ENCODE assay signal across 19 cellular contexts in genomic region chr4:169975837-169976796, GRCh38. TPM values are rescaled to one million over a fixed set of nuclear protein-coding genes. Genes with fewer than 3 reads are reported as not detected.
A peak's percentile ranks its signal among the peaks of the same experiment; 100 is the strongest.
DNase-seq lines count a peak whose midpoint lies in the region; FAIRE-seq and TF ChIP-seq lines count a peak whose summit lies in the region.
"Had no signal": no experiment of that assay in that cellular context is flagged by ENCODE, and none has a peak within 500 bp of the region (broad histone marks: within the 10 kb centered on the region; RNA-seq: fewer than 3 reads in every experiment).

No MANE protein-coding gene starts in this region.

- H3K4me1 ChIP-seq in colonic mucosa (no peaks in the 10 kb centered on the region), liver (ENCODE audit: control insufficient read depth in 4 of 4, insufficient read depth in 4 of 4, low read length in 3 of 4) (peaks cover 2 to 14% (median 9%) of the 10 kb centered on the region in 4 donors), skeletal muscle satellite cell (ENCODE audit: control insufficient read depth, insufficient read depth, low read length) (peaks cover 32% of the 10 kb centered on the region)
- H3K4me1 ChIP-seq: SJCRH30 had no signal

- TF ChIP-seq CTCF in colonic mucosa (IDR thresholded peaks at IDR 0.05) (no peak), liver (IDR thresholded peaks at IDR 0.05; ENCODE audit: low read depth, low read length, missing input control) (no peak)

- DNase-seq in HTR-8/SVneo (ENCODE audit: insufficient read length, low spot score) (no peak), colonic mucosa (peak; percentile 49), SW 1271 (lab: John Stamatoyannopoulos, UW) (no peak), NCI-H2081 (lab: John Stamatoyannopoulos, UW) (no peak), head of caudate nucleus (no peak)
- DNase-seq: activated CD8-positive, alpha-beta memory T cell treated with anti-CD3 and anti-CD28 coated beads, Interleukin-2, amount 10 ng/mL, durations not matched to agents 7 days and 5 days; activated naive CD8-positive, alpha-beta T cell treated with anti-CD3 and anti-CD28 coated beads, Interleukin-2, amount 50 U/mL, for 24 hours; brain microvascular endothelial cell; COR-L47; foreskin melanocyte; H7; NCI-H1417 treated with DMSO at 0.1 percent for 48 hours; NCI-H2171; nucleus accumbens; PC-3; right cardiac atrium; SJCRH30 had no signal

- no peaks in the 10 kb centered on the region for H3K9me3 ChIP-seq in colonic mucosa
- no peaks in the 10 kb centered on the region for H3K9me3 ChIP-seq in liver (ENCODE audit: control insufficient read depth in 4 of 4, low read length in 3 of 4)
- no peaks in the 10 kb centered on the region for H3K9me3 ChIP-seq in skeletal muscle satellite cell (replicated peaks; ENCODE audit: low read length)
- H3K9me3 ChIP-seq: SJCRH30 had no signal

- H3K9ac ChIP-seq in colonic mucosa (ENCODE audit: low read depth in 2 of 2, low read length in 2 of 2): no peak overlapping the region
- H3K9ac ChIP-seq in liver (ENCODE audit: low read depth in 1 of 2, low read length in 2 of 2): peak overlapping the region in 1 of 2 donors; percentile 90
- no peak overlapping the region for H3K9ac ChIP-seq in skeletal muscle satellite cell (ENCODE audit: low read depth, low read length)

- H3K4me2 ChIP-seq in skeletal muscle satellite cell (ENCODE audit: low read length): peak overlapping the region; percentile 51

- no peaks in the 10 kb centered on the region for H3K27me3 ChIP-seq in colonic mucosa
- H3K27me3 ChIP-seq in liver (ENCODE audit: control insufficient read depth in 4 of 4, insufficient read depth in 4 of 4, low read length in 3 of 4): no peaks in the 10 kb centered on the region
- H3K27me3 ChIP-seq in skeletal muscle satellite cell (ENCODE audit: control insufficient read depth, insufficient read depth, low read length): no peaks in the 10 kb centered on the region
- H3K27me3 ChIP-seq: brain microvascular endothelial cell, SJCRH30 had no signal

- H3K4me3 ChIP-seq in colonic mucosa: no peak overlapping the region
- H3K4me3 ChIP-seq in liver (ENCODE audit: low read depth in 1 of 3, low read length in 3 of 3): peak overlapping the region; percentile 21 to 78 (median 44)
- H3K4me3 ChIP-seq in skeletal muscle satellite cell (ENCODE audit: low read length): no peak overlapping the region
- H3K4me3 ChIP-seq: SJCRH30 had no signal

- intact Hi-C loops in colonic mucosa (cut with DNase I) (no loop called here), head of caudate nucleus (cut with DNase I) (no loop called here)

- WGBS in liver: 63% methylated on average over 14 of the region's 14 CpGs

- peak; percentile 51 to 55 for TF ChIP-seq RAD21 in liver (IDR thresholded peaks at IDR 0.05)

- peak; percentile 83 for FAIRE-seq in HTR-8/SVneo (lab: Jason Lieb, UNC)

- H3K27ac ChIP-seq in colonic mucosa (no peak overlapping the region), liver (ENCODE audit: low read depth in 1 of 2, low read length in 2 of 2) (peak overlapping the region; percentile 47 to 69)
- H3K27ac ChIP-seq: brain microvascular endothelial cell, SJCRH30 had no signal

- H3K36me3 ChIP-seq in colonic mucosa (no peaks in the 10 kb centered on the region), liver (ENCODE audit: control insufficient read depth in 4 of 4, insufficient read depth in 3 of 4, low read depth in 1 of 4, low read length in 3 of 4) (no peaks in the 10 kb centered on the region), skeletal muscle satellite cell (ENCODE audit: insufficient read depth, low read length) (no peaks in the 10 kb centered on the region)
- H3K36me3 ChIP-seq: brain microvascular endothelial cell, SJCRH30 had no signal

TF ChIP-seq in liver, 16 proteins besides CTCF, POLR2A, EP300 and RAD21:
- TF ChIP-seq HNF4A (conservative IDR thresholded peaks at IDR 0.05) (peak; percentile 84 to 89), FOXA2 (IDR thresholded peaks at IDR 0.05) (no peak), JUND (IDR thresholded peaks at IDR 0.05) (peak; percentile 38 to 53), TAF1 (conservative IDR thresholded peaks at IDR 0.05) (peak; percentile 32), YY1 (IDR thresholded peaks at IDR 0.05) (peak; percentile 85), NR2F2 (IDR thresholded peaks at IDR 0.05) (no peak), EGR1 (IDR thresholded peaks at IDR 0.05; ENCODE audit: low read depth in 2 of 2) (no peak), RXRA (IDR thresholded peaks at IDR 0.05) (peak; percentile 86 to 92), SP1 (IDR thresholded peaks at IDR 0.05) (peak; percentile 83), HNF4G (IDR thresholded peaks at IDR 0.05) (peak; percentile 51), MAX (IDR thresholded peaks at IDR 0.05) (peak; percentile 83), REST (IDR thresholded peaks at IDR 0.05) (peak; percentile 52), GABPA (IDR thresholded peaks at IDR 0.05 in 1 of 2, conservative IDR thresholded peaks at IDR 0.05 in 1 of 2) (no peak)
- TF ChIP-seq, protein P1, sequence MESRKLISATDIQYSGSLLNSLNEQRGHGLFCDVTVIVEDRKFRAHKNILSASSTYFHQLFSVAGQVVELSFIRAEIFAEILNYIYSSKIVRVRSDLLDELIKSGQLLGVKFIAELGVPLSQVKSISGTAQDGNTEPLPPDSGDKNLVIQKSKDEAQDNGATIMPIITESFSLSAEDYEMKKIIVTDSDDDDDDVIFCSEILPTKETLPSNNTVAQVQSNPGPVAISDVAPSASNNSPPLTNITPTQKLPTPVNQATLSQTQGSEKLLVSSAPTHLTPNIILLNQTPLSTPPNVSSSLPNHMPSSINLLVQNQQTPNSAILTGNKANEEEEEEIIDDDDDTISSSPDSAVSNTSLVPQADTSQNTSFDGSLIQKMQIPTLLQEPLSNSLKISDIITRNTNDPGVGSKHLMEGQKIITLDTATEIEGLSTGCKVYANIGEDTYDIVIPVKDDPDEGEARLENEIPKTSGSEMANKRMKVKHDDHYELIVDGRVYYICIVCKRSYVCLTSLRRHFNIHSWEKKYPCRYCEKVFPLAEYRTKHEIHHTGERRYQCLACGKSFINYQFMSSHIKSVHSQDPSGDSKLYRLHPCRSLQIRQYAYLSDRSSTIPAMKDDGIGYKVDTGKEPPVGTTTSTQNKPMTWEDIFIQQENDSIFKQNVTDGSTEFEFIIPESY (IDR thresholded peaks at IDR 0.05): peak; percentile 35

RNA-seq across cellular contexts. Expression of gene MFAP3L, which starts 50.1 kb away (rescaled TPM):
- total RNA-seq in colonic mucosa (1 to 10 TPM; 2.4 to 4.7 TPM), liver (100 to 1,000 TPM in 1 of 2 donors, 10 to 100 TPM in 1; 16.5 to 102 TPM)
- polyA plus RNA-seq in liver: 10 to 100 TPM; 18.3 to 18.6 TPM
- total RNA-seq in skeletal muscle satellite cell (2012; rRNA removed): 2.8 and 5.5 TPM in 2 replicates

Comparison
In these comparisons a context has a peak if more than half of its experiments do, and no peak if none do; other contexts are left out.
1. H3K4me3 ChIP-seq: peak in liver (3 of 3); none in colonic mucosa (single experiment) and skeletal muscle satellite cell (single experiment).